ENCODE assay signal across 8 cellular contexts in the genomic region with DNA sequence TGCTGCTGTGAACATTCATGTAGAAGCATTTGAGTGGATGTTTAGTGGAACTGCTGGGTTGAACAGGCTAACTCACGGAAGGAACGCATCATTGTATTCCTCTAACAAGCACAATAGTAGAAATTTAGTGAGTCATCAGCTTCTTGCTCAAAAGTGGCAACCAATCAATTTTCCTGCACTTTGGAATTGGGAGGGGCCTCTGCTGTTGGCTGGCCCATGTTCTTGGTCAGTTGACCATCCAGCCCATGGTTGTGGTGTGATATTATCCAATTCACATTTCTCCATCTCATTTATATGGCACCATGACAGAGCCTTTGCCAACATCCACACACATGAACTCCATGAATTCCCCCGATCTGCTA.
DNase-seq lines count a peak whose midpoint lies in the region; ATAC-seq and TF ChIP-seq lines count a peak whose summit lies in the region.

No MANE protein-coding gene starts in this region.

- TF ChIP-seq CTCF in Panc1 (IDR thresholded peaks at IDR 0.05) = no peak
- TF ChIP-seq CTCF in spleen (IDR thresholded peaks at IDR 0.05 in 8 of 11, conservative IDR thresholded peaks at IDR 0.05 in 3 of 11) = no peak

- no peaks in the 10 kb centered on the region for H3K27me3 Mint-ChIP-seq in dendritic cell treated with granulocyte-macrophage colony-stimulating factor and Interleukin-4, amounts not matched to agents 40 ng/mL and 50 ng/mL, for 4 days

- no peaks in the 10 kb centered on the region for H3K36me3 Mint-ChIP-seq in dendritic cell treated with granulocyte-macrophage colony-stimulating factor and Interleukin-4, amounts not matched to agents 40 ng/mL and 50 ng/mL, for 4 days (ENCODE audit: low read depth)

- no peaks in the 10 kb centered on the region for H3K9me3 Mint-ChIP-seq in dendritic cell treated with granulocyte-macrophage colony-stimulating factor and Interleukin-4, amounts not matched to agents 40 ng/mL and 50 ng/mL, for 4 days

- 83 to 99% (median 94%) methylated on average over 3 of the region's 3 CpGs for WGBS in spleen, 5 donors

- H3K4me1 Mint-ChIP-seq in dendritic cell treated with granulocyte-macrophage colony-stimulating factor and Interleukin-4, amounts not matched to agents 40 ng/mL and 50 ng/mL, for 4 days (ENCODE audit: low read depth) = peaks cover 14% of the 10 kb centered on the region

- H3K36me3 ChIP-seq in Panc1 (ENCODE audit: control insufficient read depth, insufficient read depth, low read length) = no peaks in the 10 kb centered on the region
- H3K36me3 ChIP-seq in spleen = no peaks in the 10 kb centered on the region
- H3K36me3 ChIP-seq in HAP-1 (replicated peaks) = no peaks in the 10 kb centered on the region

- H3K27ac Mint-ChIP-seq in dendritic cell treated with granulocyte-macrophage colony-stimulating factor and Interleukin-4, amounts not matched to agents 40 ng/mL and 50 ng/mL, for 4 days = peak overlapping the region; percentile 85

- H3K9me3 ChIP-seq in Panc1 (ENCODE audit: control insufficient read depth, insufficient read depth, low read depth, low read length) (no peaks in the 10 kb centered on the region), spleen (no peaks in the 10 kb centered on the region), HAP-1 (no peaks in the 10 kb centered on the region)

- no peak for TF ChIP-seq POLR2A in spleen (IDR thresholded peaks at IDR 0.05)

- H3K4me3 Mint-ChIP-seq in dendritic cell treated with granulocyte-macrophage colony-stimulating factor and Interleukin-4, amounts not matched to agents 40 ng/mL and 50 ng/mL, for 4 days = peak overlapping the region; percentile 59

- H3K27ac ChIP-seq in Panc1 (ENCODE audit: low read length) (peak overlapping the region; percentile 23; the same call in 1 of the 2 replicates), spleen (peak overlapping the region; percentile 15 to 74 (median 60))

- BruUV-seq in Panc1 (replicated peaks; lab: Mats Ljungman, UMichigan) = no TSS peak

- H3K27me3 ChIP-seq in Panc1 (ENCODE audit: control insufficient read depth, insufficient read depth, low read length) (no peaks in the 10 kb centered on the region), spleen (replicated peaks in 1 of 7) (no peaks in the 10 kb centered on the region), HAP-1 (ENCODE audit: low read depth) (no peaks in the 10 kb centered on the region)

- no peak overlapping the region for H3K4me3 ChIP-seq in Panc1 (ENCODE audit: low read depth in 2 of 2, low read length in 2 of 2)
- H3K4me3 ChIP-seq in spleen = peak overlapping the region in 2 of 8 donors; percentile 17 to 30
- no peak overlapping the region for H3K4me3 ChIP-seq in HAP-1

- intact Hi-C loops in Panc1 (cut with micrococcal nuclease; ENCODE audit: unreplicated experiment) (no loop called here), spleen (cut with DNase I; ENCODE audit: low total_unique reads) (no loop called here)
- intact Hi-C loops in dendritic cell treated with granulocyte-macrophage colony-stimulating factor and Interleukin-4, amounts not matched to agents 40 ng/mL and 50 ng/mL, for 4 days (cut with micrococcal nuclease) = no loop called here

- CTCF ChIA-PET in Panc1 (lab: Charles Lee) = no interaction called here

- POLR2A ChIA-PET in Panc1 (lab: Charles Lee) = no interaction called here

- DNase-seq in Panc1 (ENCODE audit: low read depth, low spot score) (no peak), spleen (no peak), HAP-1 (ENCODE audit: low spot score in 2 of 2) (no peak), NCI-H1694 (lab: John Stamatoyannopoulos, UW) (no peak)

- H3K4me1 ChIP-seq in Panc1 (ENCODE audit: control insufficient read depth, insufficient read depth, low read length) (peaks cover 3% of the 10 kb centered on the region), spleen (peaks cover 0 to 19% (median 3%) of the 10 kb centered on the region in 6 donors), HAP-1 (no peaks in the 10 kb centered on the region)

- ATAC-seq in GM21381 (IDR thresholded peaks at IDR 0.05; ENCODE audit: unreplicated experiment) = peak; percentile 6
- no peak for ATAC-seq in Panc1
- no peak for ATAC-seq in GM19397 (IDR thresholded peaks at IDR 0.05; ENCODE audit: unreplicated experiment)
- no peak for ATAC-seq in GM18498 (IDR thresholded peaks at IDR 0.05; ENCODE audit: unreplicated experiment)

- in situ Hi-C loops in Panc1 (cut with HindIII; ENCODE audit: low pct_unique_long_range_greater_than_20kb, low sequenced_read_pairs) = no loop called here
- in situ Hi-C loops in HAP-1 (cut with MboI; ENCODE audit: low sequenced_read_pairs) = no loop called here
